Comparison of ENCODE assay signal across 1 cellular context in genomic region chr20:266604-267562, GRCh38.
TF ChIP-seq lines count a peak whose summit lies in the region.

No MANE protein-coding gene starts in this region.

TF ChIP-seq in HepG2, 621 proteins besides CTCF, POLR2A, EP300 and RAD21 (continued from another document and continues in another):
- TF ChIP-seq PRDM10 (CRISPR knock-in tag; IDR thresholded peaks at IDR 0.05; ENCODE audit: low read depth) (peak; percentile 66; the same call in 1 of the 2 replicates), CEBPB (IDR thresholded peaks at IDR 0.05; ENCODE audit: borderline replicate concordance, low read depth, low read length) (peak; percentile 50; the same call in 1 of the 2 replicates), ZNF501 (CRISPR knock-in tag; IDR thresholded peaks at IDR 0.05) (peak; percentile 93), TEAD3 (CRISPR knock-in tag; optimal IDR thresholded peaks at IDR 0.05; ENCODE audit: borderline replicate concordance) (peak; percentile 98), HMG20B (CRISPR knock-in tag; conservative IDR thresholded peaks at IDR 0.05) (peak; percentile 55; the same call in 1 of the 2 replicates), ZSCAN25 (CRISPR knock-in tag; IDR thresholded peaks at IDR 0.05) (peak; percentile 91; the same call in 1 of the 2 replicates), SAP130 (CRISPR knock-in tag; IDR thresholded peaks at IDR 0.05; ENCODE audit: low read depth) (peak; percentile 79), ZNF83 (CRISPR knock-in tag; IDR thresholded peaks at IDR 0.05; ENCODE audit: borderline replicate concordance) (peak; percentile 88), EEA1 (CRISPR knock-in tag; IDR thresholded peaks at IDR 0.05; ENCODE audit: borderline replicate concordance) (peak; percentile 96; the same call in 1 of the 2 replicates), ZBTB42 (CRISPR knock-in tag; IDR thresholded peaks at IDR 0.05) (peak; percentile 95), ZNF660 (CRISPR knock-in tag; IDR thresholded peaks at IDR 0.05; ENCODE audit: borderline replicate concordance, low read depth) (0 out of 2 replicates have a peak, but pooled peaks have one; percentile 28), ZNF263 (CRISPR knock-in tag; IDR thresholded peaks at IDR 0.05) (0 out of 2 replicates have a peak, but pooled peaks have one; percentile 51), MIER3 (CRISPR knock-in tag; IDR thresholded peaks at IDR 0.05; ENCODE audit: borderline replicate concordance) (peak; percentile 91; the same call in 1 of the 2 replicates), MEF2D (CRISPR knock-in tag; IDR thresholded peaks at IDR 0.05) (peak; percentile 86), HOXD1 (CRISPR knock-in tag; IDR thresholded peaks at IDR 0.05) (peak; percentile 83), GATA4 (IDR thresholded peaks at IDR 0.05; ENCODE audit: borderline replicate concordance, low read depth) (no peak), MXD3 (CRISPR knock-in tag; IDR thresholded peaks at IDR 0.05) (peak; percentile 97), KLF16 (CRISPR knock-in tag; IDR thresholded peaks at IDR 0.05) (peak; percentile 47 to 89; a peak in 2 of 4 replicates), CCAR2 (optimal IDR thresholded peaks at IDR 0.05; ENCODE audit: low read depth, low read length) (no peak), ZNF33A (CRISPR knock-in tag; IDR thresholded peaks at IDR 0.05; ENCODE audit: borderline replicate concordance) (peak; percentile 85; the same call in 1 of the 2 replicates), PRPF4 (IDR thresholded peaks at IDR 0.05; ENCODE audit: low read depth, low read length, poor library complexity, severe bottlenecking) (no peak), SMC3 (IDR thresholded peaks at IDR 0.05; ENCODE audit: low read length) (peak; percentile 57; the same call in 1 of the 2 replicates), IRF1 (CRISPR knock-in tag; IDR thresholded peaks at IDR 0.05; ENCODE audit: low read depth) (no peak; the same call in 1 of the 2 replicates), FOXO4 (CRISPR knock-in tag; conservative IDR thresholded peaks at IDR 0.05) (no peak), ZNF761 (CRISPR knock-in tag; conservative IDR thresholded peaks at IDR 0.05) (peak; percentile 98), FOXA1 (IDR thresholded peaks at IDR 0.05) (no peak), FOXA1 (CRISPR knock-in tag; IDR thresholded peaks at IDR 0.05) (no peak), ARID5B (CRISPR knock-in tag; IDR thresholded peaks at IDR 0.05) (peak; percentile 90), CSRNP1 (CRISPR knock-in tag; IDR thresholded peaks at IDR 0.05) (peak; percentile 98), MTERF4 (CRISPR knock-in tag; IDR thresholded peaks at IDR 0.05) (peak; percentile 98), ATF4 (CRISPR knock-in tag; IDR thresholded peaks at IDR 0.05) (peak in 1 of 2 experiments; percentile 82; a peak in 1 of 4 replicates), NPAS2 (CRISPR knock-in tag; IDR thresholded peaks at IDR 0.05; ENCODE audit: borderline replicate concordance) (no peak), ZNF20 (CRISPR knock-in tag; IDR thresholded peaks at IDR 0.05) (peak; percentile 82; the same call in 1 of the 2 replicates), MLLT10 (CRISPR knock-in tag; IDR thresholded peaks at IDR 0.05) (no peak), ZSCAN29 (CRISPR knock-in tag; conservative IDR thresholded peaks at IDR 0.05) (no peak; the same call in 1 of the 2 replicates), TEAD2 (CRISPR knock-in tag; IDR thresholded peaks at IDR 0.05) (peak; percentile 93), IRX3 (CRISPR knock-in tag; IDR thresholded peaks at IDR 0.05; ENCODE audit: borderline replicate concordance, low read depth) (peak; percentile 97), NFE2L1 (CRISPR knock-in tag; IDR thresholded peaks at IDR 0.05; ENCODE audit: borderline replicate concordance) (peak; percentile 92; the same call in 1 of the 2 replicates), ZNF792 (CRISPR knock-in tag; IDR thresholded peaks at IDR 0.05) (peak; percentile 88), ATF3 (CRISPR knock-in tag; IDR thresholded peaks at IDR 0.05) (no peak; the same call in 1 of the 2 replicates), ATF6 (CRISPR knock-in tag; conservative IDR thresholded peaks at IDR 0.05) (no peak), ZNF766 (CRISPR knock-in tag; IDR thresholded peaks at IDR 0.05; ENCODE audit: borderline replicate concordance) (peak; percentile 90), ZMYM3 (CRISPR knock-in tag; IDR thresholded peaks at IDR 0.05) (peak; percentile 71; the same call in 1 of the 2 replicates), RXRA (CRISPR knock-in tag; IDR thresholded peaks at IDR 0.05) (peak; percentile 88), ZNF317 (CRISPR knock-in tag; IDR thresholded peaks at IDR 0.05) (peak; percentile 83), BCL3 (CRISPR knock-in tag; IDR thresholded peaks at IDR 0.05) (peak; percentile 94), TCF12 (IDR thresholded peaks at IDR 0.05) (no peak), TCF12 (CRISPR knock-in tag; IDR thresholded peaks at IDR 0.05) (0 out of 2 replicates have a peak, but pooled peaks have one; percentile 27)
